Comparison of ENCODE assay signal across 1 cellular context in the genomic region with DNA sequence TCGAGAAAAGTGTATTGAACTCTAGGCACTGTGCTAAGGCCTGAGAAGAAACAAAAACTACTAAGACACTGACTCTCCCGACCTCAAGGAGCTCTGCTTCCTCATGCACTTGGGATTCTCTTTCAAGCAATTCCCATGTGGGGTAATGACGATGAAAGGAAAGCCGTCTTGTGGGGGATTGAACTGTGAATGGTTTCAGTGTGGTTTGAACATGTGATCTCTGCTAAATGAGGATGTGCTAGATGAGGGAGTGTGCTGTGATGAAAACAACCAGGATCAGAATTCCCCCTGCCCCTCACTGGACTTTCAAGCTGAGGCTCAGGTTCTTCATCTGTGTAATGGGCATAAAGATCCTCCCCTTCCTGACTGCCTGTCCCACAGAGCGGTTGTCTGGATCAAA.
TF ChIP-seq lines count a peak whose summit lies in the region.

No MANE protein-coding gene starts in this region.

TF ChIP-seq in IMR-90, 13 proteins besides CTCF, POLR2A, EP300 and RAD21:
- TF ChIP-seq CHD1 (IDR thresholded peaks at IDR 0.05; ENCODE audit: low read depth, low read length) (no peak), SMC3 (IDR thresholded peaks at IDR 0.05; ENCODE audit: low read depth, low read length) (no peak), NFE2L2 (IDR thresholded peaks at IDR 0.05; ENCODE audit: low read depth, low read length) (no peak), RCOR1 (IDR thresholded peaks at IDR 0.05; ENCODE audit: insufficient replicate concordance, low read length) (no peak), MAZ (IDR thresholded peaks at IDR 0.05; ENCODE audit: borderline replicate concordance, low read depth, low read length) (no peak), MAFK (IDR thresholded peaks at IDR 0.05; ENCODE audit: low read depth, low read length) (no peak), FOS (IDR thresholded peaks at IDR 0.05; ENCODE audit: low read depth, low read length) (no peak), BHLHE40 (IDR thresholded peaks at IDR 0.05; ENCODE audit: low read depth, low read length) (no peak), MXI1 (IDR thresholded peaks at IDR 0.05; ENCODE audit: borderline replicate concordance, low read depth, low read length) (no peak), CEBPB (IDR thresholded peaks at IDR 0.05; ENCODE audit: low read depth, low read length) (no peak), RFX5 (IDR thresholded peaks at IDR 0.05; ENCODE audit: low read depth, low read length) (no peak)
- TF ChIP-seq, protein P1, sequence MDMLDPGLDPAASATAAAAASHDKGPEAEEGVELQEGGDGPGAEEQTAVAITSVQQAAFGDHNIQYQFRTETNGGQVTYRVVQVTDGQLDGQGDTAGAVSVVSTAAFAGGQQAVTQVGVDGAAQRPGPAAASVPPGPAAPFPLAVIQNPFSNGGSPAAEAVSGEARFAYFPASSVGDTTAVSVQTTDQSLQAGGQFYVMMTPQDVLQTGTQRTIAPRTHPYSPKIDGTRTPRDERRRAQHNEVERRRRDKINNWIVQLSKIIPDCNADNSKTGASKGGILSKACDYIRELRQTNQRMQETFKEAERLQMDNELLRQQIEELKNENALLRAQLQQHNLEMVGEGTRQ (IDR thresholded peaks at IDR 0.05; ENCODE audit: low read depth, low read length) = no peak
- TF ChIP-seq, protein P2, sequence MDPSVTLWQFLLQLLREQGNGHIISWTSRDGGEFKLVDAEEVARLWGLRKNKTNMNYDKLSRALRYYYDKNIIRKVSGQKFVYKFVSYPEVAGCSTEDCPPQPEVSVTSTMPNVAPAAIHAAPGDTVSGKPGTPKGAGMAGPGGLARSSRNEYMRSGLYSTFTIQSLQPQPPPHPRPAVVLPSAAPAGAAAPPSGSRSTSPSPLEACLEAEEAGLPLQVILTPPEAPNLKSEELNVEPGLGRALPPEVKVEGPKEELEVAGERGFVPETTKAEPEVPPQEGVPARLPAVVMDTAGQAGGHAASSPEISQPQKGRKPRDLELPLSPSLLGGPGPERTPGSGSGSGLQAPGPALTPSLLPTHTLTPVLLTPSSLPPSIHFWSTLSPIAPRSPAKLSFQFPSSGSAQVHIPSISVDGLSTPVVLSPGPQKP (IDR thresholded peaks at IDR 0.05; ENCODE audit: borderline replicate concordance, low read depth, low read length) = no peak
